ENCODE assay signal across 30 cellular contexts in genomic region chr5:15544039-15544438, GRCh38. TPM values are rescaled to one million over a fixed set of nuclear protein-coding genes. Genes with fewer than 3 reads are reported as not detected.
"Had no signal": no experiment of that assay in that cellular context is flagged by ENCODE, and none has a peak within 500 bp of the region (broad histone marks: within the 10 kb centered on the region; RNA-seq: fewer than 3 reads in every experiment).

No MANE protein-coding gene starts in this region.

- H3K36me3 ChIP-seq: gastrocnemius medialis, pancreas, prostate gland, suprapubic skin, upper lobe of right lung had no signal

- H3K9me3 ChIP-seq: gastrocnemius medialis, pancreas, prostate gland, suprapubic skin, tibial artery, upper lobe of right lung had no signal

- DNase-seq: activated CD4-positive, alpha-beta memory T cell treated with anti-CD3 and anti-CD28 coated beads, Interleukin-2, amount 10 ng/mL, durations not matched to agents 7 days and 5 days; activated CD4-positive, alpha-beta T cell treated with anti-CD3 and anti-CD28 coated beads for 1 hour; activated CD4-positive, alpha-beta T cell treated with anti-CD3 and anti-CD28 coated beads, Interleukin-2, amount 10 ng/mL, durations not matched to agents 7 days and 5 days; activated gamma-delta T cell treated with Interleukin-2 at 50 U/mL for 16 hours; activated T-cell treated with anti-CD3 and anti-CD28 coated beads, Interleukin-2, amount 50 U/mL, for 4 hours; central memory CD4-positive, alpha-beta T cell; gastrocnemius medialis; glutamatergic neuron; islet precursor cell; mammary epithelial cell; naive B cell; nephron progenitor cell; pancreas; retina; stimulated activated CD4-positive, alpha-beta T cell treated with anti-CD3 and anti-CD28 coated beads, Interleukin-2, amount 100 ng/mL, for 24 hours; stimulated activated naive CD4-positive, alpha-beta T cell; SW 1271; T1000; tibial artery; upper lobe of right lung had no signal

- H3K4me3 Mint-ChIP-seq: activated CD4-positive, alpha-beta memory T cell treated with anti-CD3 and anti-CD28 coated beads, Interleukin-2, amount 10 ng/mL, durations not matched to agents 7 days and 5 days; activated CD4-positive, alpha-beta T cell treated with anti-CD3 and anti-CD28 coated beads, Interleukin-2, amount 10 ng/mL, durations not matched to agents 7 days and 5 days; activated T-cell treated with anti-CD3 and anti-CD28 coated beads, Interleukin-2, amount 50 U/mL, for 4 hours; activated T-helper 17 cell treated with anti-CD3 and anti-CD28 coated beads, Interleukin-2, amount 50 U/mL, for 72 hours; mesothelial cell of epicardium; naive B cell; nephron progenitor cell; T-helper 1 cell treated with Interleukin-12 subunit alpha and Interleukin-12 subunit beta and Interleukin-4 antibody, amounts not matched to agents 30 μg/mL and 1 μg/mL, for 36 hours had no signal

- FAIRE-seq: endothelial cell of umbilical vein, pancreas had no signal

- H3K36me3 Mint-ChIP-seq: activated naive CD4-positive, alpha-beta T cell treated with anti-CD3 and anti-CD28 coated beads, Interleukin-2, amount 50 U/mL, for 72 hours; naive B cell had no signal

- H3K27me3 Mint-ChIP-seq: activated CD4-positive, alpha-beta memory T cell treated with anti-CD3 and anti-CD28 coated beads, Interleukin-2, amount 10 ng/mL, durations not matched to agents 7 days and 5 days; activated CD4-positive, alpha-beta T cell treated with anti-CD3 and anti-CD28 coated beads, Interleukin-2, amount 10 ng/mL, durations not matched to agents 7 days and 5 days; activated T-helper 17 cell treated with anti-CD3 and anti-CD28 coated beads, Interleukin-2, amount 50 U/mL, for 72 hours; naive B cell had no signal

- H3K4me2 ChIP-seq: hepatocyte, smooth muscle cell had no signal

- H3K4me3 ChIP-seq: gastrocnemius medialis, hepatocyte, pancreas, prostate gland, smooth muscle cell, suprapubic skin, tibial artery, upper lobe of right lung had no signal

- H3K9me3 Mint-ChIP-seq: activated CD4-positive, alpha-beta T cell treated with anti-CD3 and anti-CD28 coated beads, Interleukin-2, amount 10 ng/mL, durations not matched to agents 7 days and 5 days; mesothelial cell of epicardium; nephron progenitor cell had no signal

- H3K4me1 Mint-ChIP-seq: activated CD4-positive, alpha-beta memory T cell treated with anti-CD3 and anti-CD28 coated beads, Interleukin-2, amount 10 ng/mL, durations not matched to agents 7 days and 5 days; activated CD4-positive, alpha-beta T cell treated with anti-CD3 and anti-CD28 coated beads, Interleukin-2, amount 10 ng/mL, durations not matched to agents 7 days and 5 days; activated T-helper 17 cell treated with anti-CD3 and anti-CD28 coated beads, Interleukin-2, amount 50 U/mL, for 72 hours; naive B cell had no signal

- H3K27ac Mint-ChIP-seq: activated CD4-positive, alpha-beta memory T cell treated with anti-CD3 and anti-CD28 coated beads, Interleukin-2, amount 10 ng/mL, durations not matched to agents 7 days and 5 days; activated CD4-positive, alpha-beta T cell treated with anti-CD3 and anti-CD28 coated beads, Interleukin-2, amount 10 ng/mL, durations not matched to agents 7 days and 5 days; activated naive CD4-positive, alpha-beta T cell treated with anti-CD3 and anti-CD28 coated beads, Interleukin-2, amount 50 U/mL, for 72 hours; activated T-helper 17 cell treated with anti-CD3 and anti-CD28 coated beads, Interleukin-2, amount 50 U/mL, for 72 hours; mesothelial cell of epicardium; nephron progenitor cell; T-helper 1 cell treated with Interleukin-12 subunit alpha and Interleukin-12 subunit beta and Interleukin-4 antibody, amounts not matched to agents 30 μg/mL and 1 μg/mL, for 36 hours had no signal

- H3K27me3 ChIP-seq: gastrocnemius medialis, hepatocyte, pancreas, suprapubic skin, tibial artery, upper lobe of right lung had no signal

- H2AFZ ChIP-seq: hepatocyte had no signal

- H3K27ac ChIP-seq: gastrocnemius medialis, hepatocyte, pancreas, prostate gland, suprapubic skin, tibial artery, upper lobe of right lung had no signal

- H3K4me1 ChIP-seq: gastrocnemius medialis, pancreas, prostate gland, suprapubic skin, upper lobe of right lung had no signal

- ATAC-seq: activated naive CD4-positive, alpha-beta T cell treated with anti-CD3 and anti-CD28 coated beads, Interleukin-2, amount 50 U/mL, for 72 hours; activated T-cell treated with anti-CD3 and anti-CD28 coated beads, Interleukin-2, amount 50 U/mL, for 4 hours; activated T-helper 17 cell treated with anti-CD3 and anti-CD28 coated beads, Interleukin-2, amount 50 U/mL, for 72 hours; esophagus mucosa; gastrocnemius medialis; pancreas; upper lobe of right lung had no signal

RNA-seq across cellular contexts. Expression of gene FBXL7, which starts 44.1 kb away (rescaled TPM):
- total RNA-seq: activated CD4-positive, alpha-beta memory T cell treated with anti-CD3 and anti-CD28 coated beads, Interleukin-2, amount 10 ng/mL, durations not matched to agents 7 days and 5 days; activated CD4-positive, alpha-beta T cell treated with anti-CD3 and anti-CD28 coated beads, Interleukin-2, amount 10 ng/mL, durations not matched to agents 7 days and 5 days; activated naive CD4-positive, alpha-beta T cell treated with anti-CD3 and anti-CD28 coated beads, Interleukin-2, amount 50 U/mL, for 72 hours; activated T-cell treated with anti-CD3 and anti-CD28 coated beads, Interleukin-2, amount 50 U/mL, for 4 hours; activated T-helper 17 cell treated with anti-CD3 and anti-CD28 coated beads, Interleukin-2, amount 50 U/mL, for 72 hours had no signal
